In the genomic region with DNA sequence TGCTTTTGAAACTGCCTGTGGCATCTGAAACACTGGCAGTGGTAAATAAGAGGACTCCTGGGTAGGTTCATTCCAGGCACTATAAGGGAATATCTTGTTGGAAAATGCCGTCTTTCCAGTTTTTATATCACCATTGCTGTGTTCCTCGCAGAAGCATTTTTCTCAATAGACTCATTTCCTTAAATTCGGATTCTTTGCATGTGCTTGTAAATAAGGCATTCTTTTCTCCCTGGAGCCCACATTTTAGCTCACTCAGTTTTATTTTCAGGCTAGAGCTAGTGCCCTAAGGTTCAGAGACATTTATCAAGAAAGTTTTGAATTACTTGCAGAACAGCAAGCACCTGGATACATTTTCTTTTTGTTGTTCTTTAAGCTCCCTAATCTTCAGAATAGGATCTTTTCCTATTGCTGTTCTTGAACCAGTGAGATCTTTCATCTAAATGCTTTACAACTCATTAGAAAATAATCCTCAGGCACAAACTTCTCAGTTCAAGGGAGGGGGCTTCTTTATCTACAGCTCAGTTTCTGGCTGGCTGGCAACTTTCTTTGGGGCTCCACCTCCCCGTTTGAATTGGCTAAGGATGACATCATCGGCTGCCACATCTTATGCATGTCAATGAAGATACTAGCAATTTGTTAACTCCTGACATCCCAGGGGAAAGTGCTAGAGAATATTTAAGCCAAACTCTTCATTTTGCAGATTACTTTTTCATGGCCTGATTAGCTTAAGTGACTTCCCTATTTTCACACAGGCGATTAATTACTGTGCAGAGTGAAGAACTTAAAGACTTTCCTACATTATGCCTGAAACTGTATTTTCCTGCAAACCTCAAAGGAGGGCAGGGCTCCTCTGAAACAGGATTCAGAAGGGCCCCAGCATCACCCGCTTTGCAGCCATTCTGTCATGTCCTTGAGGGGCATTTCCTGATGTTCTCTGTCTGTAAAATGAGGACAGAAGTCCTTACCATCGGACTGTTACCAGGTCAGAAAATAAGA, we compare ENCODE assay signal across 8 cellular contexts.
DNase-seq lines count a peak whose midpoint lies in the region; ATAC-seq and TF ChIP-seq lines count a peak whose summit lies in the region.

No MANE protein-coding gene starts in this region.

- peak; percentile 46 for ATAC-seq in activated naive CD8-positive, alpha-beta T cell treated with anti-CD3 and anti-CD28 coated beads, Interleukin-2, amount 50 U/mL, for 24 hours
- ATAC-seq in HG02610 (IDR thresholded peaks at IDR 0.05; ENCODE audit: unreplicated experiment), result no peak
- ATAC-seq in HG02938 (IDR thresholded peaks at IDR 0.05; ENCODE audit: unreplicated experiment), result no peak

- in situ Hi-C loops in GM13976 (cut with MboI; ENCODE audit: low sequenced_read_pairs, unreplicated experiment), result no loop called here

- no peaks in the 10 kb centered on the region for H3K27me3 Mint-ChIP-seq in activated naive CD8-positive, alpha-beta T cell treated with anti-CD3 and anti-CD28 coated beads, Interleukin-2, amount 50 U/mL, for 24 hours

- TF ChIP-seq CTCF in GM13976 (IDR thresholded peaks at IDR 0.05; ENCODE audit: borderline replicate concordance, control extremely low read depth, extremely low read depth, insufficient read depth, missing control alignments) (no peak), GM10266 (IDR thresholded peaks at IDR 0.05; ENCODE audit: control insufficient read depth, insufficient read depth, low read depth, missing control alignments) (no peak)

- H3K4me3 Mint-ChIP-seq in activated naive CD8-positive, alpha-beta T cell treated with anti-CD3 and anti-CD28 coated beads, Interleukin-2, amount 50 U/mL, for 24 hours, result no peak overlapping the region

- peaks cover 14% of the 10 kb centered on the region for H3K4me1 Mint-ChIP-seq in activated naive CD8-positive, alpha-beta T cell treated with anti-CD3 and anti-CD28 coated beads, Interleukin-2, amount 50 U/mL, for 24 hours

- peak; percentile 12 for DNase-seq in stimulated activated CD4-positive, alpha-beta T cell treated with anti-CD3 and anti-CD28 coated beads, Interleukin-2, amount 100 ng/mL, for 4 hours (ENCODE audit: low read depth)
- no peak for DNase-seq in stimulated activated CD4-positive, alpha-beta T cell treated with anti-CD3 and anti-CD28 coated beads, Interleukin-1b, Interleukin-23, amount 100 ng/mL, for 48 hours
- no peak for DNase-seq in activated naive CD8-positive, alpha-beta T cell treated with anti-CD3 and anti-CD28 coated beads, Interleukin-2, amount 50 U/mL, for 24 hours
- peak; percentile 85 for DNase-seq in iPS-NIHi7 (ENCODE audit: extremely low spot score)
- no peak for DNase-seq in GM13976 (ENCODE audit: low spot score)
- no peak for DNase-seq in GM10266 (ENCODE audit: extremely low spot score)

- H3K27ac Mint-ChIP-seq in activated naive CD8-positive, alpha-beta T cell treated with anti-CD3 and anti-CD28 coated beads, Interleukin-2, amount 50 U/mL, for 24 hours, result no peak overlapping the region

- H3K9me3 Mint-ChIP-seq in activated naive CD8-positive, alpha-beta T cell treated with anti-CD3 and anti-CD28 coated beads, Interleukin-2, amount 50 U/mL, for 24 hours, result no peaks in the 10 kb centered on the region

- peaks cover 2% of the 10 kb centered on the region for H3K36me3 Mint-ChIP-seq in activated naive CD8-positive, alpha-beta T cell treated with anti-CD3 and anti-CD28 coated beads, Interleukin-2, amount 50 U/mL, for 24 hours (ENCODE audit: low read depth)

Comparison
In these comparisons a context has a peak if more than half of its experiments do, and no peak if none do; other contexts are left out.
1. DNase-seq: peak in stimulated activated CD4-positive, alpha-beta T cell treated with anti-CD3 and anti-CD28 coated beads, Interleukin-2, amount 100 ng/mL, for 4 hours (single experiment) and iPS-NIHi7 (single experiment); none in stimulated activated CD4-positive, alpha-beta T cell treated with anti-CD3 and anti-CD28 coated beads, Interleukin-1b, Interleukin-23, amount 100 ng/mL, for 48 hours (single experiment), activated naive CD8-positive, alpha-beta T cell treated with anti-CD3 and anti-CD28 coated beads, Interleukin-2, amount 50 U/mL, for 24 hours (single experiment), GM13976 (single experiment) and GM10266 (single experiment).